8 cellular contexts compared by ENCODE assay signal in genomic region chr4:121192500-121192899, GRCh38. TPM values are rescaled to one million over a fixed set of nuclear protein-coding genes. Genes with fewer than 3 reads are reported as not detected.
A peak's percentile ranks its signal among the peaks of the same experiment; 100 is the strongest.
DNase-seq lines count a peak whose midpoint lies in the region; ATAC-seq, FAIRE-seq and TF ChIP-seq lines count a peak whose summit lies in the region.

No MANE protein-coding gene starts in this region.

- no peaks in the 10 kb centered on the region for H3K9me3 Mint-ChIP-seq in type B pancreatic cell

- H3K27ac Mint-ChIP-seq in type B pancreatic cell, result no peak overlapping the region

- no peaks in the 10 kb centered on the region for H3K36me3 Mint-ChIP-seq in type B pancreatic cell

- H3K9me3 ChIP-seq in kidney (ENCODE audit: control insufficient read depth in 1 of 2, low read length in 2 of 2), result no peaks in the 10 kb centered on the region

- peaks cover 9% of the 10 kb centered on the region for H3K4me1 Mint-ChIP-seq in type B pancreatic cell (ENCODE audit: unreplicated experiment)

- no peak overlapping the region for H3K4me3 Mint-ChIP-seq in type B pancreatic cell

- DNase-seq in DMS 273 (lab: John Stamatoyannopoulos, UW; ENCODE audit: unreplicated experiment) (peak; percentile 45), DMS 273 treated with DMSO at 0.1 percent for 48 hours (lab: John Stamatoyannopoulos, UW) (no peak), NCI-H446 (lab: John Stamatoyannopoulos, UW) (peak; percentile 36 to 62), amniotic stem cell (lab: John Stamatoyannopoulos, UW) (peak; percentile 25), kidney (no peak), type B pancreatic cell (ENCODE audit: extremely low spot score, unreplicated experiment) (no peak)

- TF ChIP-seq CTCF in kidney (IDR thresholded peaks at IDR 0.05; ENCODE audit: borderline replicate concordance, extremely low read depth, insufficient read depth), result peak; percentile 68
- TF ChIP-seq CTCF in type B pancreatic cell (conservative IDR thresholded peaks at IDR 0.05), result peak; percentile 90

- peaks cover 25% of the 10 kb centered on the region for H3K27me3 Mint-ChIP-seq in type B pancreatic cell

- H3K9ac ChIP-seq in kidney (ENCODE audit: low read length in 2 of 2), result no peak overlapping the region

- no peak overlapping the region for H3K27ac ChIP-seq in kidney (ENCODE audit: low read depth in 2 of 2, low read length in 2 of 2)

- no peak for FAIRE-seq in kidney (lab: Jason Lieb, UNC)

- ATAC-seq in GM21529 (IDR thresholded peaks at IDR 0.05; ENCODE audit: unreplicated experiment), result peak; percentile 42
- no peak for ATAC-seq in GM19467 (IDR thresholded peaks at IDR 0.05; ENCODE audit: unreplicated experiment)

- intact Hi-C loops in kidney (cut with DNase I), result no loop called here

- no peak overlapping the region for H3K4me3 ChIP-seq in kidney (ENCODE audit: low read length in 2 of 2)

- H3K4me1 ChIP-seq in kidney (ENCODE audit: control insufficient read depth in 1 of 2, insufficient read depth in 1 of 2, low read depth in 1 of 2, low read length in 2 of 2), result no peaks in the 10 kb centered on the region

- no peaks in the 10 kb centered on the region for H3K36me3 ChIP-seq in kidney (ENCODE audit: control insufficient read depth in 1 of 2, insufficient read depth in 2 of 2, low read length in 2 of 2)

RNA-seq across cellular contexts. Expression of gene TNIP3, which starts 28.4 kb away (rescaled TPM):
- total RNA-seq in kidney (0.63 TPM), type B pancreatic cell (ENCODE audit: low replicate concordance) (0.24 TPM in 1 of 2 replicates, not detected in the other)
- polyA plus RNA-seq in kidney (ENCODE audit: insufficient read depth, low read depth, low replicate concordance), result not detected

Comparison
In these comparisons a context has a peak if more than half of its experiments do, and no peak if none do; other contexts are left out.
1. DNase-seq: peak in DMS 273 (single experiment), NCI-H446 (2 of 2) and amniotic stem cell (single experiment); none in DMS 273 treated with DMSO at 0.1 percent for 48 hours (single experiment), kidney (single experiment) and type B pancreatic cell (single experiment).